1 cellular context compared by ENCODE assay signal in the genomic region with DNA sequence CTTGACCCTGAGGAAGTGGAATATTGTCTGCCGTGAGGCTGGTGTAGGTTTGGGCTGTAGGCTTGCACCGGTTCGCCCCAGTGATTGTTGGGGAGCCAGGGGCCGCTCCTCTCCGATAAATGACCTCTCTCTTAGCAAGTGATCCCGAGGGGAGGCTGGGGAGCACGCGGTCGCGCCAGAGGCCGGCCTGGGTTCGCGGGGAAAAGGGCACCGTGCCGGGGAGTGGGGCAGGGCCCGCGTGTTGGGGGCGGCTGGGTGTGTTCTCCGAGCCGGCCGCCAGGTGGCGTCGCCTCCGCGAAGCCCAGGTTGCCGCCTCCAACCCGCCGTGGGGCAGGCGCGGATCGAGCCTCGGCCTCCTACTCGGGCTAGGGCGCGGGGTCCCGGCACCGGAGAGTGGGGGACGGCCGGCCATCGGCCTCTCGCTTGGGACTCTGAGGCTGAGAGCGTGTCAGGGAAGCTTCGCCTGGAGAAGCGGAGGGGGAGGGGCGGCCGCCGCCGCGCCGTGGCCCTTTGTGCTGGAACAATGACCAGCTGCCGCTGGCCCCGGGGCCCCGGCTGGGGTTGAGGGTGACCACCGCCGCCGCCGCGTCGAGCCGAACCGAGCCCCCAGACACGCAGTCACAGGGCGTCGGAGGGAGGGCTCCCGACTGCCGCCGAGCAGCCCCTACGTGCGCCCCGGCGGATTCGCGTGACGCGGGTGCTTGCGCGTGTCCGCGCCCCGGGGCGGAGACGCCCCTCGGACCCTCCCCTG.
A peak's percentile ranks its signal among the peaks of the same experiment; 100 is the strongest.
TF ChIP-seq lines count a peak whose summit lies in the region.

No MANE protein-coding gene starts in this region.

TF ChIP-seq in K562, 482 proteins besides CTCF, POLR2A, EP300 and RAD21 (continued from another document and continues in another):
- TF ChIP-seq, protein P1, sequence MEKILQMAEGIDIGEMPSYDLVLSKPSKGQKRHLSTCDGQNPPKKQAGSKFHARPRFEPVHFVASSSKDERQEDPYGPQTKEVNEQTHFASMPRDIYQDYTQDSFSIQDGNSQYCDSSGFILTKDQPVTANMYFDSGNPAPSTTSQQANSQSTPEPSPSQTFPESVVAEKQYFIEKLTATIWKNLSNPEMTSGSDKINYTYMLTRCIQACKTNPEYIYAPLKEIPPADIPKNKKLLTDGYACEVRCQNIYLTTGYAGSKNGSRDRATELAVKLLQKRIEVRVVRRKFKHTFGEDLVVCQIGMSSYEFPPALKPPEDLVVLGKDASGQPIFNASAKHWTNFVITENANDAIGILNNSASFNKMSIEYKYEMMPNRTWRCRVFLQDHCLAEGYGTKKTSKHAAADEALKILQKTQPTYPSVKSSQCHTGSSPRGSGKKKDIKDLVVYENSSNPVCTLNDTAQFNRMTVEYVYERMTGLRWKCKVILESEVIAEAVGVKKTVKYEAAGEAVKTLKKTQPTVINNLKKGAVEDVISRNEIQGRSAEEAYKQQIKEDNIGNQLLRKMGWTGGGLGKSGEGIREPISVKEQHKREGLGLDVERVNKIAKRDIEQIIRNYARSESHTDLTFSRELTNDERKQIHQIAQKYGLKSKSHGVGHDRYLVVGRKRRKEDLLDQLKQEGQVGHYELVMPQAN (IDR thresholded peaks at IDR 0.05; ENCODE audit: borderline replicate concordance), result no peak
- no peak for TF ChIP-seq STAG1 (CRISPR knock-in tag; IDR thresholded peaks at IDR 0.05; ENCODE audit: borderline replicate concordance)
- TF ChIP-seq FOXA1 (IDR thresholded peaks at IDR 0.05; ENCODE audit: borderline replicate concordance), result no peak
- TF ChIP-seq DLX4 (CRISPR knock-in tag; IDR thresholded peaks at IDR 0.05), result no peak
- TF ChIP-seq, protein P2, sequence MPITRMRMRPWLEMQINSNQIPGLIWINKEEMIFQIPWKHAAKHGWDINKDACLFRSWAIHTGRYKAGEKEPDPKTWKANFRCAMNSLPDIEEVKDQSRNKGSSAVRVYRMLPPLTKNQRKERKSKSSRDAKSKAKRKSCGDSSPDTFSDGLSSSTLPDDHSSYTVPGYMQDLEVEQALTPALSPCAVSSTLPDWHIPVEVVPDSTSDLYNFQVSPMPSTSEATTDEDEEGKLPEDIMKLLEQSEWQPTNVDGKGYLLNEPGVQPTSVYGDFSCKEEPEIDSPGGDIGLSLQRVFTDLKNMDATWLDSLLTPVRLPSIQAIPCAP (CRISPR knock-in tag; IDR thresholded peaks at IDR 0.05; ENCODE audit: borderline replicate concordance), result no peak
- 0 out of 2 replicates have a peak, but pooled peaks have one; percentile 10 for TF ChIP-seq ZFP1 (CRISPR knock-in tag; IDR thresholded peaks at IDR 0.05)
- no peak for TF ChIP-seq ZNF695 (CRISPR knock-in tag; IDR thresholded peaks at IDR 0.05)
- TF ChIP-seq JUN (IDR thresholded peaks at IDR 0.05; ENCODE audit: borderline replicate concordance, low read depth, low read length), result no peak
- 0 out of 2 replicates have a peak, but pooled peaks have one; percentile 51 for TF ChIP-seq JUN (CRISPR knock-in tag; IDR thresholded peaks at IDR 0.05; ENCODE audit: borderline replicate concordance)
- no peak for TF ChIP-seq ETS2 (tag; IDR thresholded peaks at IDR 0.05; ENCODE audit: borderline replicate concordance, poor library complexity, severe bottlenecking)
- no peak for TF ChIP-seq ZFP30 (CRISPR knock-in tag; IDR thresholded peaks at IDR 0.05; ENCODE audit: borderline replicate concordance)
- TF ChIP-seq ATF3 (IDR thresholded peaks at IDR 0.05), result no peak
- TF ChIP-seq ATF3 (CRISPR knock-in tag; conservative IDR thresholded peaks at IDR 0.05), result no peak
- no peak for TF ChIP-seq LEF1 (IDR thresholded peaks at IDR 0.05)
- 0 out of 4 replicates have a peak, but pooled peaks of 1 of the 2 experiments have one; percentile 9 for TF ChIP-seq TEAD1 (CRISPR knock-in tag; IDR thresholded peaks at IDR 0.05)
- no peak for TF ChIP-seq RBM15 (IDR thresholded peaks at IDR 0.05; ENCODE audit: insufficient read depth, low read length)
- TF ChIP-seq NFXL1 (CRISPR knock-in tag; IDR thresholded peaks at IDR 0.05), result no peak
- TF ChIP-seq ZNF699 (CRISPR knock-in tag; IDR thresholded peaks at IDR 0.05; ENCODE audit: insufficient replicate concordance), result no peak
- no peak for TF ChIP-seq ZNF518B (CRISPR knock-in tag; IDR thresholded peaks at IDR 0.05)
- no peak for TF ChIP-seq CBFA2T3 (IDR thresholded peaks at IDR 0.05)
- TF ChIP-seq MAFG (tag; conservative IDR thresholded peaks at IDR 0.05), result no peak
- TF ChIP-seq RBM34 (IDR thresholded peaks at IDR 0.05; ENCODE audit: borderline replicate concordance, insufficient read depth, low read length), result no peak
- TF ChIP-seq IRF2 (CRISPR knock-in tag; IDR thresholded peaks at IDR 0.05), result no peak
- no peak for TF ChIP-seq PCBP2 (IDR thresholded peaks at IDR 0.05; ENCODE audit: low read depth, low read length, poor library complexity, severe bottlenecking)
- no peak for TF ChIP-seq PRMT5 (CRISPR knock-in tag; IDR thresholded peaks at IDR 0.05)
- no peak for TF ChIP-seq HOXB6 (CRISPR knock-in tag; IDR thresholded peaks at IDR 0.05; ENCODE audit: borderline replicate concordance)
- TF ChIP-seq ZC3H8 (IDR thresholded peaks at IDR 0.05), result no peak
- no peak for TF ChIP-seq HMBOX1 (IDR thresholded peaks at IDR 0.05)
- no peak for TF ChIP-seq PATZ1 (CRISPR knock-in tag; IDR thresholded peaks at IDR 0.05; ENCODE audit: borderline replicate concordance)
- no peak for TF ChIP-seq ZNF263 (CRISPR knock-in tag; IDR thresholded peaks at IDR 0.05; ENCODE audit: borderline replicate concordance)
- TF ChIP-seq KLF6 (CRISPR knock-in tag; IDR thresholded peaks at IDR 0.05; ENCODE audit: borderline replicate concordance), result no peak
- 0 out of 4 replicates have a peak, but pooled peaks of 1 of the 2 experiments have one; percentile 50 for TF ChIP-seq FOXA3 (CRISPR knock-in tag; conservative IDR thresholded peaks at IDR 0.05 in 1 of 2, IDR thresholded peaks at IDR 0.05 in 1 of 2)
- TF ChIP-seq TRIM28 (IDR thresholded peaks at IDR 0.05), result no peak
- no peak for TF ChIP-seq ZNF830 (CRISPR knock-in tag; IDR thresholded peaks at IDR 0.05)
- TF ChIP-seq, protein P3, sequence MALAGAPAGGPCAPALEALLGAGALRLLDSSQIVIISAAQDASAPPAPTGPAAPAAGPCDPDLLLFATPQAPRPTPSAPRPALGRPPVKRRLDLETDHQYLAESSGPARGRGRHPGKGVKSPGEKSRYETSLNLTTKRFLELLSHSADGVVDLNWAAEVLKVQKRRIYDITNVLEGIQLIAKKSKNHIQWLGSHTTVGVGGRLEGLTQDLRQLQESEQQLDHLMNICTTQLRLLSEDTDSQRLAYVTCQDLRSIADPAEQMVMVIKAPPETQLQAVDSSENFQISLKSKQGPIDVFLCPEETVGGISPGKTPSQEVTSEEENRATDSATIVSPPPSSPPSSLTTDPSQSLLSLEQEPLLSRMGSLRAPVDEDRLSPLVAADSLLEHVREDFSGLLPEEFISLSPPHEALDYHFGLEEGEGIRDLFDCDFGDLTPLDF (CRISPR knock-in tag; IDR thresholded peaks at IDR 0.05), result no peak; the same call in 1 of the 2 replicates
- no peak for TF ChIP-seq FOXP1 (CRISPR knock-in tag; IDR thresholded peaks at IDR 0.05)
- no peak for TF ChIP-seq ZBTB7A (IDR thresholded peaks at IDR 0.05; ENCODE audit: borderline replicate concordance, control insufficient read depth, low read depth, low read length)
- TF ChIP-seq MAFK (IDR thresholded peaks at IDR 0.05; ENCODE audit: low read length), result no peak
- TF ChIP-seq, protein P4, sequence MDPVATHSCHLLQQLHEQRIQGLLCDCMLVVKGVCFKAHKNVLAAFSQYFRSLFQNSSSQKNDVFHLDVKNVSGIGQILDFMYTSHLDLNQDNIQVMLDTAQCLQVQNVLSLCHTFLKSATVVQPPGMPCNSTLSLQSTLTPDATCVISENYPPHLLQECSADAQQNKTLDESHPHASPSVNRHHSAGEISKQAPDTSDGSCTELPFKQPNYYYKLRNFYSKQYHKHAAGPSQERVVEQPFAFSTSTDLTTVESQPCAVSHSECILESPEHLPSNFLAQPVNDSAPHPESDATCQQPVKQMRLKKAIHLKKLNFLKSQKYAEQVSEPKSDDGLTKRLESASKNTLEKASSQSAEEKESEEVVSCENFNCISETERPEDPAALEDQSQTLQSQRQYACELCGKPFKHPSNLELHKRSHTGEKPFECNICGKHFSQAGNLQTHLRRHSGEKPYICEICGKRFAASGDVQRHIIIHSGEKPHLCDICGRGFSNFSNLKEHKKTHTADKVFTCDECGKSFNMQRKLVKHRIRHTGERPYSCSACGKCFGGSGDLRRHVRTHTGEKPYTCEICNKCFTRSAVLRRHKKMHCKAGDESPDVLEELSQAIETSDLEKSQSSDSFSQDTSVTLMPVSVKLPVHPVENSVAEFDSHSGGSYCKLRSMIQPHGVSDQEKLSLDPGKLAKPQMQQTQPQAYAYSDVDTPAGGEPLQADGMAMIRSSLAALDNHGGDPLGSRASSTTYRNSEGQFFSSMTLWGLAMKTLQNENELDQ (CRISPR knock-in tag; IDR thresholded peaks at IDR 0.05; ENCODE audit: borderline replicate concordance), result no peak
- no peak for TF ChIP-seq ZNF785 (CRISPR knock-in tag; IDR thresholded peaks at IDR 0.05)
- TF ChIP-seq, protein P5, sequence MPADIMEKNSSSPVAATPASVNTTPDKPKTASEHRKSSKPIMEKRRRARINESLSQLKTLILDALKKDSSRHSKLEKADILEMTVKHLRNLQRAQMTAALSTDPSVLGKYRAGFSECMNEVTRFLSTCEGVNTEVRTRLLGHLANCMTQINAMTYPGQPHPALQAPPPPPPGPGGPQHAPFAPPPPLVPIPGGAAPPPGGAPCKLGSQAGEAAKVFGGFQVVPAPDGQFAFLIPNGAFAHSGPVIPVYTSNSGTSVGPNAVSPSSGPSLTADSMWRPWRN (IDR thresholded peaks at IDR 0.05; ENCODE audit: low read depth), result no peak
- peak; percentile 74; the same call in 1 of the 2 replicates for TF ChIP-seq PHF8 (IDR thresholded peaks at IDR 0.05; ENCODE audit: borderline replicate concordance, low read length)
- TF ChIP-seq, protein P6, sequence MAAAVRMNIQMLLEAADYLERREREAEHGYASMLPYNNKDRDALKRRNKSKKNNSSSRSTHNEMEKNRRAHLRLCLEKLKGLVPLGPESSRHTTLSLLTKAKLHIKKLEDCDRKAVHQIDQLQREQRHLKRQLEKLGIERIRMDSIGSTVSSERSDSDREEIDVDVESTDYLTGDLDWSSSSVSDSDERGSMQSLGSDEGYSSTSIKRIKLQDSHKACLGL (CRISPR knock-in tag; IDR thresholded peaks at IDR 0.05; ENCODE audit: borderline replicate concordance, poor library complexity, severe bottlenecking), result no peak
- TF ChIP-seq RBM17 (IDR thresholded peaks at IDR 0.05; ENCODE audit: borderline replicate concordance, low read depth, low read length), result no peak
- no peak for TF ChIP-seq HMG20B (CRISPR knock-in tag; IDR thresholded peaks at IDR 0.05)
